1 cellular context compared by ENCODE assay signal in genomic region chr9:33418090-33418489, GRCh38.
TF ChIP-seq lines count a peak whose summit lies in the region.

No MANE protein-coding gene starts in this region.

TF ChIP-seq in GM23338, 12 proteins besides CTCF, POLR2A, EP300 and RAD21:
- TF ChIP-seq, protein P1, sequence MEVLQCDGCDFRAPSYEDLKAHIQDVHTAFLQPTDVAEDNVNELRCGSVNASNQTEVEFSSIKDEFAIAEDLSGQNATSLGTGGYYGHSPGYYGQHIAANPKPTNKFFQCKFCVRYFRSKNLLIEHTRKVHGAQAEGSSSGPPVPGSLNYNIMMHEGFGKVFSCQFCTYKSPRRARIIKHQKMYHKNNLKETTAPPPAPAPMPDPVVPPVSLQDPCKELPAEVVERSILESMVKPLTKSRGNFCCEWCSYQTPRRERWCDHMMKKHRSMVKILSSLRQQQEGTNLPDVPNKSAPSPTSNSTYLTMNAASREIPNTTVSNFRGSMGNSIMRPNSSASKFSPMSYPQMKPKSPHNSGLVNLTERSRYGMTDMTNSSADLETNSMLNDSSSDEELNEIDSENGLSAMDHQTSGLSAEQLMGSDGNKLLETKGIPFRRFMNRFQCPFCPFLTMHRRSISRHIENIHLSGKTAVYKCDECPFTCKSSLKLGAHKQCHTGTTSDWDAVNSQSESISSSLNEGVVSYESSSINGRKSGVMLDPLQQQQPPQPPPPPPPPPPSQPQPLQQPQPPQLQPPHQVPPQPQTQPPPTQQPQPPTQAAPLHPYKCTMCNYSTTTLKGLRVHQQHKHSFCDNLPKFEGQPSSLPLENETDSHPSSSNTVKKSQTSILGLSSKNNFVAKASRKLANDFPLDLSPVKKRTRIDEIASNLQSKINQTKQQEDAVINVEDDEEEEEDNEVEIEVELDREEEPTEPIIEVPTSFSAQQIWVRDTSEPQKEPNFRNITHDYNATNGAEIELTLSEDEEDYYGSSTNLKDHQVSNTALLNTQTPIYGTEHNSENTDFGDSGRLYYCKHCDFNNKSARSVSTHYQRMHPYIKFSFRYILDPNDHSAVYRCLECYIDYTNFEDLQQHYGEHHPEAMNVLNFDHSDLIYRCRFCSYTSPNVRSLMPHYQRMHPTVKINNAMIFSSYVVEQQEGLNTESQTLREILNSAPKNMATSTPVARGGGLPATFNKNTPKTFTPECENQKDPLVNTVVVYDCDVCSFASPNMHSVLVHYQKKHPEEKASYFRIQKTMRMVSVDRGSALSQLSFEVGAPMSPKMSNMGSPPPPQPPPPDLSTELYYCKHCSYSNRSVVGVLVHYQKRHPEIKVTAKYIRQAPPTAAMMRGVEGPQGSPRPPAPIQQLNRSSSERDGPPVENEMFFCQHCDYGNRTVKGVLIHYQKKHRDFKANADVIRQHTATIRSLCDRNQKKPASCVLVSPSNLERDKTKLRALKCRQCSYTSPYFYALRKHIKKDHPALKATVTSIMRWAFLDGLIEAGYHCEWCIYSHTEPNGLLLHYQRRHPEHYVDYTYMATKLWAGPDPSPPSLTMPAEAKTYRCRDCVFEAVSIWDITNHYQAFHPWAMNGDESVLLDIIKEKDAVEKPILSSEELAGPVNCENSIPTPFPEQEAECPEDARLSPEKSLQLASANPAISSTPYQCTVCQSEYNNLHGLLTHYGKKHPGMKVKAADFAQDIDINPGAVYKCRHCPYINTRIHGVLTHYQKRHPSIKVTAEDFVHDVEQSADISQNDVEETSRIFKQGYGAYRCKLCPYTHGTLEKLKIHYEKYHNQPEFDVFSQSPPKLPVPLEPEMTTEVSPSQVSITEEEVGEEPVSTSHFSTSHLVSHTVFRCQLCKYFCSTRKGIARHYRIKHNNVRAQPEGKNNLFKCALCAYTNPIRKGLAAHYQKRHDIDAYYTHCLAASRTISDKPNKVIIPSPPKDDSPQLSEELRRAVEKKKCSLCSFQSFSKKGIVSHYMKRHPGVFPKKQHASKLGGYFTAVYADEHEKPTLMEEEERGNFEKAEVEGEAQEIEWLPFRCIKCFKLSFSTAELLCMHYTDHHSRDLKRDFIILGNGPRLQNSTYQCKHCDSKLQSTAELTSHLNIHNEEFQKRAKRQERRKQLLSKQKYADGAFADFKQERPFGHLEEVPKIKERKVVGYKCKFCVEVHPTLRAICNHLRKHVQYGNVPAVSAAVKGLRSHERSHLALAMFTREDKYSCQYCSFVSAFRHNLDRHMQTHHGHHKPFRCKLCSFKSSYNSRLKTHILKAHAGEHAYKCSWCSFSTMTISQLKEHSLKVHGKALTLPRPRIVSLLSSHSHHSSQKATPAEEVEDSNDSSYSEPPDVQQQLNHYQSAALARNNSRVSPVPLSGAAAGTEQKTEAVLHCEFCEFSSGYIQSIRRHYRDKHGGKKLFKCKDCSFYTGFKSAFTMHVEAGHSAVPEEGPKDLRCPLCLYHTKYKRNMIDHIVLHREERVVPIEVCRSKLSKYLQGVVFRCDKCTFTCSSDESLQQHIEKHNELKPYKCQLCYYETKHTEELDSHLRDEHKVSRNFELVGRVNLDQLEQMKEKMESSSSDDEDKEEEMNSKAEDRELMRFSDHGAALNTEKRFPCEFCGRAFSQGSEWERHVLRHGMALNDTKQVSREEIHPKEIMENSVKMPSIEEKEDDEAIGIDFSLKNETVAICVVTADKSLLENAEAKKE (CRISPR knock-in tag; IDR thresholded peaks at IDR 0.05) = no peak
- no peak for TF ChIP-seq STAT1 (IDR thresholded peaks at IDR 0.05; ENCODE audit: unreplicated experiment)
- TF ChIP-seq EZH2phosphoT487 (IDR thresholded peaks at IDR 0.05; ENCODE audit: unreplicated experiment) = no peak
- no peak for TF ChIP-seq ZNF331 (CRISPR knock-in tag; IDR thresholded peaks at IDR 0.05; ENCODE audit: low read depth)
- TF ChIP-seq EZH2 (IDR thresholded peaks at IDR 0.05; ENCODE audit: low read depth, unreplicated experiment) = no peak
- TF ChIP-seq ZNF114 (CRISPR knock-in tag; IDR thresholded peaks at IDR 0.05) = no peak
- TF ChIP-seq NANOG (IDR thresholded peaks at IDR 0.05; ENCODE audit: borderline replicate concordance) = no peak
- TF ChIP-seq CREB1 (CRISPR knock-in tag; IDR thresholded peaks at IDR 0.05; ENCODE audit: low read depth) = no peak
- no peak for TF ChIP-seq REST (IDR thresholded peaks at IDR 0.05; ENCODE audit: unreplicated experiment)
- no peak for TF ChIP-seq POLR2AphosphoS5 (IDR thresholded peaks at IDR 0.05; ENCODE audit: low read depth)
- no peak for TF ChIP-seq JUNB (IDR thresholded peaks at IDR 0.05; ENCODE audit: unreplicated experiment)
- no peak for TF ChIP-seq ETS1 (IDR thresholded peaks at IDR 0.05)
